9 cellular contexts compared by ENCODE assay signal in genomic region chr1:19765623-19766022, GRCh38. TPM values are rescaled to one million over a fixed set of nuclear protein-coding genes. Genes with fewer than 3 reads are reported as not detected.
DNase-seq lines count a peak whose midpoint lies in the region; ATAC-seq and TF ChIP-seq lines count a peak whose summit lies in the region.
"Had no signal": no experiment of that assay in that cellular context is flagged by ENCODE, and none has a peak within 500 bp of the region (broad histone marks: within the 10 kb centered on the region; RNA-seq: fewer than 3 reads in every experiment).

No MANE protein-coding gene starts in this region.

- ATAC-seq in HG03159 (IDR thresholded peaks at IDR 0.05; ENCODE audit: unreplicated experiment), result no peak
- ATAC-seq in GM18861 (IDR thresholded peaks at IDR 0.05; ENCODE audit: unreplicated experiment), result no peak

- in situ Hi-C loops in HAP-1 (cut with MboI; ENCODE audit: low sequenced_read_pairs), result no loop called here

- H3K27ac ChIP-seq in SK-N-MC, result no peak overlapping the region

- TF ChIP-seq CTCF in epithelial cell of proximal tubule (conservative IDR thresholded peaks at IDR 0.05; ENCODE audit: low read depth, low read length), result no peak

- H3K27me3 ChIP-seq in skeletal muscle satellite cell (ENCODE audit: control insufficient read depth, insufficient read depth, low read length), result no peaks in the 10 kb centered on the region
- H3K27me3 ChIP-seq in HAP-1 (ENCODE audit: low read depth), result no peaks in the 10 kb centered on the region

- H3K36me3 ChIP-seq in SK-N-MC (ENCODE audit: insufficient read depth, low read length), result no peaks in the 10 kb centered on the region
- H3K36me3 ChIP-seq in skeletal muscle satellite cell (ENCODE audit: insufficient read depth, low read length), result no peaks in the 10 kb centered on the region
- H3K36me3 ChIP-seq in HAP-1 (replicated peaks), result no peaks in the 10 kb centered on the region

- H3K9me3 ChIP-seq in SK-N-MC (ENCODE audit: low read depth, low read length), result no peaks in the 10 kb centered on the region
- H3K9me3 ChIP-seq in skeletal muscle satellite cell (replicated peaks; ENCODE audit: low read length), result no peaks in the 10 kb centered on the region
- H3K9me3 ChIP-seq in HAP-1, result no peaks in the 10 kb centered on the region

- H3K4me3 ChIP-seq in SK-N-MC (no peak overlapping the region), epithelial cell of proximal tubule (ENCODE audit: low read depth, low read length) (no peak overlapping the region), skeletal muscle satellite cell (ENCODE audit: low read length) (peak overlapping the region; percentile 25), HAP-1 (no peak overlapping the region)

- H3K4me1 ChIP-seq in skeletal muscle satellite cell (ENCODE audit: control insufficient read depth, insufficient read depth, low read length) (peaks cover 25% of the 10 kb centered on the region), HAP-1 (no peaks in the 10 kb centered on the region)

- H3K4me2 ChIP-seq in skeletal muscle satellite cell (ENCODE audit: low read length), result peak overlapping the region; percentile 50

- no peak overlapping the region for H3K9ac ChIP-seq in SK-N-MC (ENCODE audit: insufficient read length)
- H3K9ac ChIP-seq in skeletal muscle satellite cell (ENCODE audit: low read depth, low read length), result peak overlapping the region; percentile 54

- DNase-seq in ELR (ENCODE audit: low read depth) (peak; percentile 95), SK-N-MC (ENCODE audit: low read depth, low spot score) (peak; percentile 28), epithelial cell of proximal tubule (ENCODE audit: low read depth) (peak; percentile 80), HAP-1 (ENCODE audit: low spot score in 2 of 2) (no peak), SK-N-DZ (ENCODE audit: low spot score) (no peak)
- DNase-seq: right cardiac atrium had no signal

RNA-seq across cellular contexts. Expression of gene TMCO4, which starts 34.1 kb away (rescaled TPM):
- total RNA-seq in epithelial cell of proximal tubule, result 9.8 and 20.0 TPM in 2 replicates
- 5.9 and 6.1 TPM in 2 replicates for total RNA-seq in skeletal muscle satellite cell (2012; rRNA removed)
- polyA plus RNA-seq in SK-N-DZ (2014; cell fraction: cytosol; rRNA removed), result 0.44 TPM in 1 of 2 replicates, not detected in the other
- 0.77 TPM in 1 of 2 replicates, not detected in the other for polyA plus RNA-seq in SK-N-DZ (2014; cell fraction: nucleus; rRNA removed)

RNA-seq across cellular contexts. Expression of gene RNF186, which starts 49.5 kb away (rescaled TPM):
- total RNA-seq in epithelial cell of proximal tubule, result not detected in 2 replicates
- total RNA-seq in skeletal muscle satellite cell (2012; rRNA removed), result not detected in 2 replicates
- polyA plus RNA-seq in SK-N-DZ (2014; cell fraction: cytosol; rRNA removed), result not detected in 2 replicates
- polyA plus RNA-seq in SK-N-DZ (2014; cell fraction: nucleus; rRNA removed), result not detected in 2 replicates
- total RNA-seq: right cardiac atrium had no signal
- polyA plus RNA-seq: right cardiac atrium had no signal

Comparison
In these comparisons a context has a peak if more than half of its experiments do, and no peak if none do; other contexts are left out.
1. DNase-seq: peak in ELR (single experiment), SK-N-MC (single experiment) and epithelial cell of proximal tubule (single experiment); none in HAP-1 (0 of 2) and SK-N-DZ (single experiment).